Comparison of ENCODE assay signal across 24 cellular contexts in genomic region chr17:11303773-11304394, GRCh38.
"Had no signal": no experiment of that assay in that cellular context is flagged by ENCODE, and none has a peak within 500 bp of the region (broad histone marks: within the 10 kb centered on the region; RNA-seq: fewer than 3 reads in every experiment).

No MANE protein-coding gene starts in this region.

- H3K4me1 ChIP-seq: colonic mucosa, esophagus squamous epithelium, foreskin keratinocyte, gastrocnemius medialis, gastroesophageal sphincter, heart left ventricle, heart right ventricle had no signal

- H3K36me3 ChIP-seq: colonic mucosa, esophagus squamous epithelium, gastrocnemius medialis, gastroesophageal sphincter, heart left ventricle, heart right ventricle had no signal

- H3K4me3 Mint-ChIP-seq: dendritic cell treated with granulocyte-macrophage colony-stimulating factor and Interleukin-4, amounts not matched to agents 40 ng/mL and 50 ng/mL, for 4 days; effector memory CD8-positive, alpha-beta T cell; endodermal cell had no signal

- H3K9me3 Mint-ChIP-seq: dendritic cell treated with granulocyte-macrophage colony-stimulating factor and Interleukin-4, amounts not matched to agents 40 ng/mL and 50 ng/mL, for 4 days; effector memory CD8-positive, alpha-beta T cell had no signal

- H3K4me3 ChIP-seq: colonic mucosa, coronary artery, dorsolateral prefrontal cortex, esophagus squamous epithelium, gastrocnemius medialis, gastroesophageal sphincter, heart left ventricle, heart right ventricle had no signal

- H3K27ac Mint-ChIP-seq: dendritic cell treated with granulocyte-macrophage colony-stimulating factor and Interleukin-4, amounts not matched to agents 40 ng/mL and 50 ng/mL, for 4 days; effector memory CD8-positive, alpha-beta T cell; endodermal cell had no signal

- H3K4me1 Mint-ChIP-seq: endodermal cell had no signal

- ATAC-seq: effector memory CD8-positive, alpha-beta T cell; esophagus mucosa; foreskin keratinocyte; gastrocnemius medialis; gastroesophageal sphincter had no signal

- H3K9me3 ChIP-seq: colonic mucosa, esophagus squamous epithelium, gastrocnemius medialis, gastroesophageal sphincter, heart left ventricle, heart right ventricle had no signal

- DNase-seq: colonic mucosa; cortex of kidney; dermis blood vessel endothelial cell; dorsolateral prefrontal cortex; effector CD4-positive, alpha-beta T cell; effector CD8-positive, alpha-beta T cell; effector memory CD4-positive, alpha-beta T cell; effector memory CD8-positive, alpha-beta T cell; endodermal cell; erythroblast; esophagus squamous epithelium; foreskin fibroblast; foreskin keratinocyte; foreskin melanocyte; gastrocnemius medialis; glutamatergic neuron; head of caudate nucleus; heart left ventricle had no signal

- H3K27me3 Mint-ChIP-seq: dendritic cell treated with granulocyte-macrophage colony-stimulating factor and Interleukin-4, amounts not matched to agents 40 ng/mL and 50 ng/mL, for 4 days; effector memory CD8-positive, alpha-beta T cell had no signal

- H3K27me3 ChIP-seq: colonic mucosa, dorsolateral prefrontal cortex, foreskin keratinocyte, gastrocnemius medialis, gastroesophageal sphincter, heart left ventricle had no signal

- H3K27ac ChIP-seq: colonic mucosa, coronary artery, dorsolateral prefrontal cortex, epithelial cell of prostate, esophagus squamous epithelium, foreskin keratinocyte, gastrocnemius medialis, gastroesophageal sphincter, heart left ventricle, heart right ventricle had no signal
